2 cellular contexts compared by ENCODE assay signal in the genomic region with DNA sequence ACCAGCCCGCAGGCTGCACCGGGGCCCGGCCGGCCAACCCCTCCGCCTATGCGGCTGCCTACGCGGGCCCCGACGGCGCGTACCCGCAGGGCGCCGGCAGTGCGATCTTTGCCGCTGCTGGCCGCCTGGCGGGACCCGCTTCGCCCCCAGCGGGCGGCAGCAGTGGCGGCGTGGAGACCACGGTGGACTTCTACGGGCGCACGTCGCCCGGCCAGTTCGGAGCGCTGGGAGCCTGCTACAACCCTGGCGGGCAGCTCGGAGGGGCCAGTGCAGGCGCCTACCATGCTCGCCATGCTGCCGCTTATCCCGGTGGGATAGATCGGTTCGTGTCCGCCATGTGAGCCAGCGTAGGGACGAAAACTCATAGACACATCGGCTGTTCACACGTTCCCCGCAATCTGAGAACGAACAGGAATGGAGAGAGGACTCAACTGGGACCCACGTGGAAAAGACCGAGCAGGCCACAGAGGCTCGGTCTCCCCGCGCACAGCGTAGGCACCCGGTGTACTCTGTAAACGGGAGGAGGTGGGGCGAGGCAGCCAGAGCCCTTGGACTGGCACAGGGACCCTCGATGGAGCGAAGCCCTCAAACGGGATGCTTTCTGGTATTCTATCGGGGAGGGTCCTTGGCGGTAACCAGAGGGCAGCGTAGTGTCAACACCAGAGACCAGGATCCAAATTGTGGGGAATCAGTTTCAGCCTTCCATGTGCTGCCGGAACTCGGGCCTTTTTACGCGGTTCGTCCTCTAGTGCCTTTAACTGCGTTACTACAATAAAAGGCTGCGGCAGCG.
TF ChIP-seq lines count a peak whose summit lies in the region.

No MANE protein-coding gene starts in this region.

TF ChIP-seq in GM23338, 12 proteins besides CTCF, POLR2A, EP300 and RAD21:
- TF ChIP-seq CREB1 (CRISPR knock-in tag; IDR thresholded peaks at IDR 0.05; ENCODE audit: low read depth) = no peak
- TF ChIP-seq EZH2 (IDR thresholded peaks at IDR 0.05; ENCODE audit: low read depth, unreplicated experiment) = peak; percentile 92
- TF ChIP-seq, protein P1, sequence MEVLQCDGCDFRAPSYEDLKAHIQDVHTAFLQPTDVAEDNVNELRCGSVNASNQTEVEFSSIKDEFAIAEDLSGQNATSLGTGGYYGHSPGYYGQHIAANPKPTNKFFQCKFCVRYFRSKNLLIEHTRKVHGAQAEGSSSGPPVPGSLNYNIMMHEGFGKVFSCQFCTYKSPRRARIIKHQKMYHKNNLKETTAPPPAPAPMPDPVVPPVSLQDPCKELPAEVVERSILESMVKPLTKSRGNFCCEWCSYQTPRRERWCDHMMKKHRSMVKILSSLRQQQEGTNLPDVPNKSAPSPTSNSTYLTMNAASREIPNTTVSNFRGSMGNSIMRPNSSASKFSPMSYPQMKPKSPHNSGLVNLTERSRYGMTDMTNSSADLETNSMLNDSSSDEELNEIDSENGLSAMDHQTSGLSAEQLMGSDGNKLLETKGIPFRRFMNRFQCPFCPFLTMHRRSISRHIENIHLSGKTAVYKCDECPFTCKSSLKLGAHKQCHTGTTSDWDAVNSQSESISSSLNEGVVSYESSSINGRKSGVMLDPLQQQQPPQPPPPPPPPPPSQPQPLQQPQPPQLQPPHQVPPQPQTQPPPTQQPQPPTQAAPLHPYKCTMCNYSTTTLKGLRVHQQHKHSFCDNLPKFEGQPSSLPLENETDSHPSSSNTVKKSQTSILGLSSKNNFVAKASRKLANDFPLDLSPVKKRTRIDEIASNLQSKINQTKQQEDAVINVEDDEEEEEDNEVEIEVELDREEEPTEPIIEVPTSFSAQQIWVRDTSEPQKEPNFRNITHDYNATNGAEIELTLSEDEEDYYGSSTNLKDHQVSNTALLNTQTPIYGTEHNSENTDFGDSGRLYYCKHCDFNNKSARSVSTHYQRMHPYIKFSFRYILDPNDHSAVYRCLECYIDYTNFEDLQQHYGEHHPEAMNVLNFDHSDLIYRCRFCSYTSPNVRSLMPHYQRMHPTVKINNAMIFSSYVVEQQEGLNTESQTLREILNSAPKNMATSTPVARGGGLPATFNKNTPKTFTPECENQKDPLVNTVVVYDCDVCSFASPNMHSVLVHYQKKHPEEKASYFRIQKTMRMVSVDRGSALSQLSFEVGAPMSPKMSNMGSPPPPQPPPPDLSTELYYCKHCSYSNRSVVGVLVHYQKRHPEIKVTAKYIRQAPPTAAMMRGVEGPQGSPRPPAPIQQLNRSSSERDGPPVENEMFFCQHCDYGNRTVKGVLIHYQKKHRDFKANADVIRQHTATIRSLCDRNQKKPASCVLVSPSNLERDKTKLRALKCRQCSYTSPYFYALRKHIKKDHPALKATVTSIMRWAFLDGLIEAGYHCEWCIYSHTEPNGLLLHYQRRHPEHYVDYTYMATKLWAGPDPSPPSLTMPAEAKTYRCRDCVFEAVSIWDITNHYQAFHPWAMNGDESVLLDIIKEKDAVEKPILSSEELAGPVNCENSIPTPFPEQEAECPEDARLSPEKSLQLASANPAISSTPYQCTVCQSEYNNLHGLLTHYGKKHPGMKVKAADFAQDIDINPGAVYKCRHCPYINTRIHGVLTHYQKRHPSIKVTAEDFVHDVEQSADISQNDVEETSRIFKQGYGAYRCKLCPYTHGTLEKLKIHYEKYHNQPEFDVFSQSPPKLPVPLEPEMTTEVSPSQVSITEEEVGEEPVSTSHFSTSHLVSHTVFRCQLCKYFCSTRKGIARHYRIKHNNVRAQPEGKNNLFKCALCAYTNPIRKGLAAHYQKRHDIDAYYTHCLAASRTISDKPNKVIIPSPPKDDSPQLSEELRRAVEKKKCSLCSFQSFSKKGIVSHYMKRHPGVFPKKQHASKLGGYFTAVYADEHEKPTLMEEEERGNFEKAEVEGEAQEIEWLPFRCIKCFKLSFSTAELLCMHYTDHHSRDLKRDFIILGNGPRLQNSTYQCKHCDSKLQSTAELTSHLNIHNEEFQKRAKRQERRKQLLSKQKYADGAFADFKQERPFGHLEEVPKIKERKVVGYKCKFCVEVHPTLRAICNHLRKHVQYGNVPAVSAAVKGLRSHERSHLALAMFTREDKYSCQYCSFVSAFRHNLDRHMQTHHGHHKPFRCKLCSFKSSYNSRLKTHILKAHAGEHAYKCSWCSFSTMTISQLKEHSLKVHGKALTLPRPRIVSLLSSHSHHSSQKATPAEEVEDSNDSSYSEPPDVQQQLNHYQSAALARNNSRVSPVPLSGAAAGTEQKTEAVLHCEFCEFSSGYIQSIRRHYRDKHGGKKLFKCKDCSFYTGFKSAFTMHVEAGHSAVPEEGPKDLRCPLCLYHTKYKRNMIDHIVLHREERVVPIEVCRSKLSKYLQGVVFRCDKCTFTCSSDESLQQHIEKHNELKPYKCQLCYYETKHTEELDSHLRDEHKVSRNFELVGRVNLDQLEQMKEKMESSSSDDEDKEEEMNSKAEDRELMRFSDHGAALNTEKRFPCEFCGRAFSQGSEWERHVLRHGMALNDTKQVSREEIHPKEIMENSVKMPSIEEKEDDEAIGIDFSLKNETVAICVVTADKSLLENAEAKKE (CRISPR knock-in tag; IDR thresholded peaks at IDR 0.05) = no peak
- peak; percentile 88 for TF ChIP-seq EZH2phosphoT487 (IDR thresholded peaks at IDR 0.05; ENCODE audit: unreplicated experiment)

TF ChIP-seq in H1, 55 proteins besides CTCF, POLR2A, EP300 and RAD21:
- no peak for TF ChIP-seq TAF1 (IDR thresholded peaks at IDR 0.05; ENCODE audit: low read depth, low read length)
- TF ChIP-seq TBP (IDR thresholded peaks at IDR 0.05; ENCODE audit: low read depth, low read length) = no peak
- TF ChIP-seq, protein P2, sequence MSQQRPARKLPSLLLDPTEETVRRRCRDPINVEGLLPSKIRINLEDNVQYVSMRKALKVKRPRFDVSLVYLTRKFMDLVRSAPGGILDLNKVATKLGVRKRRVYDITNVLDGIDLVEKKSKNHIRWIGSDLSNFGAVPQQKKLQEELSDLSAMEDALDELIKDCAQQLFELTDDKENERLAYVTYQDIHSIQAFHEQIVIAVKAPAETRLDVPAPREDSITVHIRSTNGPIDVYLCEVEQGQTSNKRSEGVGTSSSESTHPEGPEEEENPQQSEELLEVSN (IDR thresholded peaks at IDR 0.05) = peak; percentile 53; the same call in 1 of the 2 replicates
- no peak for TF ChIP-seq MAFK (IDR thresholded peaks at IDR 0.05; ENCODE audit: low read depth, low read length)
- TF ChIP-seq EZH2 (IDR thresholded peaks at IDR 0.05; ENCODE audit: low read depth, low read length, severe bottlenecking) = peak; percentile 95
- no peak for TF ChIP-seq CEBPB (IDR thresholded peaks at IDR 0.05; ENCODE audit: low read depth, low read length)
- TF ChIP-seq RNF2 (IDR thresholded peaks at IDR 0.05; ENCODE audit: borderline replicate concordance, low read depth, low read length, missing control alignments, poor library complexity, severe bottlenecking) = peak; percentile 91
- TF ChIP-seq, protein P3, sequence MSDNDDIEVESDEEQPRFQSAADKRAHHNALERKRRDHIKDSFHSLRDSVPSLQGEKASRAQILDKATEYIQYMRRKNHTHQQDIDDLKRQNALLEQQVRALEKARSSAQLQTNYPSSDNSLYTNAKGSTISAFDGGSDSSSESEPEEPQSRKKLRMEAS (IDR thresholded peaks at IDR 0.05) = peak; percentile 6; the same call in 1 of the 2 replicates
- 0 out of 2 replicates have a peak, but pooled peaks have one; percentile 78 for TF ChIP-seq CBX8 (IDR thresholded peaks at IDR 0.05; ENCODE audit: borderline replicate concordance, low read depth, low read length)
- TF ChIP-seq JUND (IDR thresholded peaks at IDR 0.05; ENCODE audit: low read length) = no peak
- TF ChIP-seq EGR1 (IDR thresholded peaks at IDR 0.05; ENCODE audit: borderline replicate concordance, low read depth, low read length) = no peak
- peak; percentile 99 for TF ChIP-seq SUZ12 (IDR thresholded peaks at IDR 0.05; ENCODE audit: low read length)
- TF ChIP-seq CBX5 (IDR thresholded peaks at IDR 0.05; ENCODE audit: low read depth, low read length) = no peak
- no peak for TF ChIP-seq KDM4A (IDR thresholded peaks at IDR 0.05; ENCODE audit: low read depth, low read length, severe bottlenecking)
- TF ChIP-seq KDM1A (IDR thresholded peaks at IDR 0.05; ENCODE audit: borderline replicate concordance, low read length) = no peak
TF ChIP-seq in H1: peak in this region for 6.
